22 cellular contexts compared by ENCODE assay signal in the genomic region with DNA sequence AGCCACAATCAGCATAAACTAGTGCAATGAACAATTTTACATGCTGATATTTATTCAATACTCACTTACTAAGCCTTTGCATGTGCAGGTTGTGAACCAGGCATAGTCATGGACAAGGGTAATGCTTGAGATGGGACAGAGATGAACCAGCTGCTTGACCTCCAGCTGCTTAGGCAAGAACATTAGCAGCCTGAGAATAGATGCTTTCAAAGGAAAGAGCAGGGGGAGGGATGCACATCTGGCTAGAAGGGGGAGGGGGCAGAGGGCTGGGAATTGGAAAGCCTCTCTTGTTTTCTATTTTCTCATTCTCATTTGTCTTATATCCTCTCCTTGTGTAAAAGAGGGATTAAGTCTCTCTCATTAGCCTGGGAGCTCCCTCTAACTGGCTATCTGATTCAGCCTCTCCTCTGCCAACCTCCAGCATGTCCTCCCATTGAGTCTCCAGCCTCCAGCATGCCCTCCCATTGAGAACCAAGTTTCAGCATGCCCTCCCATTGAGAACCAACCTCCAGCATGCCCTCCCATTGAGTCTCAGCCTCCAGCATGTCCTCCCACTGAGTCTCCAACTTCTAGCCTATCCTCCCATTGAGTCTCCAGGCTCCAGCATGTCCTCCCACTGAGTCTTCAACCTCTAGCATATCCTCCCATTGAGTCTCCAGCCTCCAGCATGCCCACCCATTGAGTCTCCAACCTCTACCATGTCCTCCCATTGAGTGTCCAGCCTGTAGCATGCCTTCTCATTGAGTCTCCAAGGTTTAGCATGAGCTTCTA. TPM values are rescaled to one million over a fixed set of nuclear protein-coding genes. Genes with fewer than 3 reads are reported as not detected.
DNase-seq lines count a peak whose midpoint lies in the region; ATAC-seq and TF ChIP-seq lines count a peak whose summit lies in the region.
"Had no signal": no experiment of that assay in that cellular context is flagged by ENCODE, and none has a peak within 500 bp of the region (broad histone marks: within the 10 kb centered on the region; RNA-seq: fewer than 3 reads in every experiment).

No MANE protein-coding gene starts in this region.

- in situ Hi-C loops in mammary epithelial cell (cut with MboI; ENCODE audit: low sequenced_read_pairs in 2 of 2) = no loop called here

- dilution Hi-C loops in mammary epithelial cell (cut with HindIII; ENCODE audit: low sequenced_read_pairs) = no loop called here

- H2AFZ ChIP-seq in mammary epithelial cell (ENCODE audit: low read depth, low read length) = no peak overlapping the region
- H2AFZ ChIP-seq: GM23248, PC-9 had no signal

- intact Hi-C loops in cardiac septum (cut with DNase I) (no loop called here), left ventricle myocardium inferior (cut with micrococcal nuclease) (no loop called here), mammary epithelial cell (cut with micrococcal nuclease) (loop anchor here (2.0 kb wide), 1 partner anchor 13 kb away; no protein-coding TSS in a partner anchor)

- H4K20me1 ChIP-seq in mammary epithelial cell (ENCODE audit: insufficient read depth, low read length) = no peaks in the 10 kb centered on the region

- H3K27me3 ChIP-seq in left ventricle myocardium inferior (ENCODE audit: low read depth) = peaks cover 32% of the 10 kb centered on the region
- no peaks in the 10 kb centered on the region for H3K27me3 ChIP-seq in layer of hippocampus (ENCODE audit: control insufficient read depth, insufficient read depth, low read length)
- no peaks in the 10 kb centered on the region for H3K27me3 ChIP-seq in mammary epithelial cell (ENCODE audit: insufficient read depth, low read length)

- TF ChIP-seq CTCF in left ventricle myocardium inferior (IDR thresholded peaks at IDR 0.05; ENCODE audit: borderline replicate concordance) (no peak), mammary epithelial cell (conservative IDR thresholded peaks at IDR 0.05 in 1 of 2, IDR thresholded peaks at IDR 0.05 in 1 of 2; ENCODE audit: extremely low read depth in 1 of 2, insufficient read depth in 1 of 2, low read depth in 1 of 2, low read length in 2 of 2) (no peak)

- H3K4me1 ChIP-seq in left ventricle myocardium inferior (peaks cover 18% of the 10 kb centered on the region), mammary epithelial cell (ENCODE audit: insufficient read depth, low read length) (peaks cover 10% of the 10 kb centered on the region)

- CTCF ChIA-PET in mammary epithelial cell (lab: Charles Lee; ENCODE audit: low non-redundant PET) = no interaction called here

- H3K4me3 ChIP-seq in left ventricle myocardium inferior (no peak overlapping the region), mammary epithelial cell (replicated peaks in 1 of 3; ENCODE audit: insufficient read depth in 1 of 3, low read depth in 2 of 3, low read length in 3 of 3) (no peak overlapping the region)
- H3K4me3 ChIP-seq: GM23248, PC-9 had no signal

- H3K27ac ChIP-seq in left ventricle myocardium inferior (replicated peaks) = no peak overlapping the region
- peak overlapping the region; percentile 27 for H3K27ac ChIP-seq in layer of hippocampus (ENCODE audit: low read depth, low read length)
- no peak overlapping the region for H3K27ac ChIP-seq in mammary epithelial cell (ENCODE audit: insufficient read depth, low read depth, low read length)
- H3K27ac ChIP-seq: 22Rv1, GM23248, PC-9, RWPE1 had no signal

- H3K36me3 ChIP-seq in left ventricle myocardium inferior (no peaks in the 10 kb centered on the region), mammary epithelial cell (ENCODE audit: insufficient read depth, low read length) (no peaks in the 10 kb centered on the region)

- H3K9ac ChIP-seq in mammary epithelial cell (ENCODE audit: insufficient read depth, low read length) = no peak overlapping the region
- H3K9ac ChIP-seq: GM23248 had no signal

- ATAC-seq in GM21390 (IDR thresholded peaks at IDR 0.05; ENCODE audit: unreplicated experiment) (no peak), GM18907 (IDR thresholded peaks at IDR 0.05; ENCODE audit: unreplicated experiment) (no peak)

- BruUV-seq in mammary epithelial cell (replicated peaks; lab: Mats Ljungman, UMichigan) = no TSS peak

- H3K79me2 ChIP-seq in mammary epithelial cell (ENCODE audit: insufficient read depth, low read length) = no peaks in the 10 kb centered on the region

- no peaks in the 10 kb centered on the region for H3K9me3 ChIP-seq in left ventricle myocardium inferior (replicated peaks)
- H3K9me3 ChIP-seq in mammary epithelial cell (replicated peaks; ENCODE audit: insufficient read depth, low read length) = no peaks in the 10 kb centered on the region

- DNase-seq in cardiac septum (ENCODE audit: low spot score) = peak; percentile 56
- DNase-seq in left ventricle myocardium inferior = no peak
- peak; percentile 37 for DNase-seq in putamen (ENCODE audit: low spot score)
- no peak for DNase-seq in mammary epithelial cell
- no peak for DNase-seq in NCI-H1694 treated with DMSO at 0.1 percent for 48 hours (lab: John Stamatoyannopoulos, UW)
- DNase-seq: AML-193, DMS79 treated with DMSO at 0.1 percent for 48 hours, GM23248, HCEC 1CT, Karpas-422, NCI-H1048, NCI-H1436, NCI-H2029, NCI-H526, PC-9 had no signal

- no peak overlapping the region for H3K4me2 ChIP-seq in mammary epithelial cell (ENCODE audit: insufficient read depth, low read depth, low read length)
- H3K4me2 ChIP-seq: PC-9 had no signal

RNA-seq across cellular contexts. Expression of a gene that starts 38.4 kb away (rescaled TPM):
- 3.4 TPM for total RNA-seq in cardiac septum
- total RNA-seq in left ventricle myocardium inferior = 1.4 TPM
- 1 to 10 TPM; 1.2 TPM for total RNA-seq in mammary epithelial cell
- polyA plus RNA-seq in mammary epithelial cell = 0.16 TPM
- polyA minus RNA-seq in mammary epithelial cell = 0.62 TPM
- total RNA-seq: GM23248, PC-9 had no signal
- polyA plus RNA-seq: CD14-positive monocyte, GM23248, IgD-negative memory B cell had no signal

Comparison
In these comparisons a context has a peak if more than half of its experiments do, and no peak if none do; other contexts are left out.
1. DNase-seq: peak in cardiac septum (single experiment) and putamen (single experiment); none in left ventricle myocardium inferior (single experiment), mammary epithelial cell (single experiment) and NCI-H1694 treated with DMSO at 0.1 percent for 48 hours (single experiment).